In genomic region chr10:128078136-128078969, GRCh38 we compare ENCODE assay signal across 8 cellular contexts. TPM values are rescaled to one million over a fixed set of nuclear protein-coding genes. Genes with fewer than 3 reads are reported as not detected.
A peak's percentile ranks its signal among the peaks of the same experiment; 100 is the strongest.
DNase-seq lines count a peak whose midpoint lies in the region; ATAC-seq, FAIRE-seq and TF ChIP-seq lines count a peak whose summit lies in the region.

No MANE protein-coding gene starts in this region.

- peak; percentile 78 for DNase-seq in D341Med (ENCODE audit: low spot score)
- DNase-seq in NB4 (ENCODE audit: low read depth), result peak; percentile 44
- peak; percentile 49 to 57 for DNase-seq in cardiac muscle cell (ENCODE audit: low read depth in 1 of 2, low spot score in 1 of 2)
- peak; percentile 45 for DNase-seq in small intestine
- DNase-seq in mucosa of gallbladder (ENCODE audit: low spot score), result no peak

- H3K4me3 ChIP-seq in NB4 (ENCODE audit: low read depth, low read length), result no peak overlapping the region
- no peak overlapping the region for H3K4me3 ChIP-seq in cardiac muscle cell
- no peak overlapping the region for H3K4me3 ChIP-seq in small intestine (ENCODE audit: low read depth in 1 of 2, low read length in 2 of 2)

- WGBS in small intestine, 3 donors, result 70 to 71% (median 70%) methylated on average over 17 of the region's 17 CpGs

- FAIRE-seq in small intestine (lab: Jason Lieb, UNC), result no peak

- H3K27me3 ChIP-seq in cardiac muscle cell (no peaks in the 10 kb centered on the region), small intestine (ENCODE audit: control insufficient read depth in 2 of 2, insufficient read depth in 2 of 2, low read length in 2 of 2) (no peaks in the 10 kb centered on the region)

- TF ChIP-seq POLR2A in NB4 (IDR thresholded peaks at IDR 0.05; ENCODE audit: extremely low read depth, insufficient read length), result no peak

- H3K4me1 Mint-ChIP-seq in activated T-helper 17 cell treated with anti-CD3 and anti-CD28 coated beads, Interleukin-2, amount 50 U/mL, for 72 hours, result peaks cover 14% of the 10 kb centered on the region

- no peak overlapping the region for H3K27ac ChIP-seq in cardiac muscle cell
- H3K27ac ChIP-seq in small intestine (ENCODE audit: low read depth in 1 of 2, low read length in 1 of 2), result no peak overlapping the region

- no peaks in the 10 kb centered on the region for H3K9me3 Mint-ChIP-seq in activated T-helper 17 cell treated with anti-CD3 and anti-CD28 coated beads, Interleukin-2, amount 50 U/mL, for 72 hours

- H3K9me3 ChIP-seq in cardiac muscle cell (ENCODE audit: low read depth), result no peaks in the 10 kb centered on the region
- no peaks in the 10 kb centered on the region for H3K9me3 ChIP-seq in small intestine (ENCODE audit: control insufficient read depth, low read depth)

- peak; percentile 77 for ATAC-seq in GM21360 (IDR thresholded peaks at IDR 0.05; ENCODE audit: unreplicated experiment)
- peak; percentile 69 for ATAC-seq in activated T-helper 17 cell treated with anti-CD3 and anti-CD28 coated beads, Interleukin-2, amount 50 U/mL, for 72 hours (replicated peaks)
- ATAC-seq in GM21737 (IDR thresholded peaks at IDR 0.05; ENCODE audit: unreplicated experiment), result no peak

- H3K27ac Mint-ChIP-seq in activated T-helper 17 cell treated with anti-CD3 and anti-CD28 coated beads, Interleukin-2, amount 50 U/mL, for 72 hours, result no peak overlapping the region

- H3K4me1 ChIP-seq in cardiac muscle cell (ENCODE audit: low read depth), result no peaks in the 10 kb centered on the region
- no peaks in the 10 kb centered on the region for H3K4me1 ChIP-seq in small intestine (ENCODE audit: control insufficient read depth in 2 of 2, insufficient read depth in 1 of 2, low read depth in 1 of 2, low read length in 1 of 2)

- H3K27me3 Mint-ChIP-seq in activated T-helper 17 cell treated with anti-CD3 and anti-CD28 coated beads, Interleukin-2, amount 50 U/mL, for 72 hours, result no peaks in the 10 kb centered on the region

- no peaks in the 10 kb centered on the region for H3K36me3 ChIP-seq in cardiac muscle cell
- H3K36me3 ChIP-seq in small intestine (ENCODE audit: control insufficient read depth in 2 of 2, insufficient read depth in 2 of 2, low read length in 2 of 2), result peaks cover 14 to 21% of the 10 kb centered on the region in 2 donors

- peaks cover 97% of the 10 kb centered on the region for H3K36me3 Mint-ChIP-seq in activated T-helper 17 cell treated with anti-CD3 and anti-CD28 coated beads, Interleukin-2, amount 50 U/mL, for 72 hours (ENCODE audit: low read depth)

- TF ChIP-seq CTCF in NB4 (IDR thresholded peaks at IDR 0.05; ENCODE audit: low read depth, low read length), result peak; percentile 76
- TF ChIP-seq CTCF in cardiac muscle cell (IDR thresholded peaks at IDR 0.05; ENCODE audit: low read depth, low read length), result peak; percentile 81

- H3K4me3 Mint-ChIP-seq in activated T-helper 17 cell treated with anti-CD3 and anti-CD28 coated beads, Interleukin-2, amount 50 U/mL, for 72 hours, result no peak overlapping the region

RNA-seq across cellular contexts. Expression of gene MKI67, which starts 47.9 kb away (rescaled TPM):
- 100 to 1,000 TPM; 262 to 281 TPM for total RNA-seq in activated T-helper 17 cell treated with anti-CD3 and anti-CD28 coated beads, Interleukin-2, amount 50 U/mL, for 72 hours
- total RNA-seq in cardiac muscle cell, result 5.6 and 63.6 TPM in 2 replicates
- polyA plus RNA-seq in cardiac muscle cell, result 7.9 and 80.5 TPM in 2 replicates
- polyA plus RNA-seq in small intestine, result 10 to 100 TPM in 1 of 3 donors, 1 to 10 TPM in 1, under 1 TPM in 1; 0.45 to 29.6 (median 1.4) TPM
- total RNA-seq in mucosa of gallbladder, result 3.9 TPM
